In the genomic region with DNA sequence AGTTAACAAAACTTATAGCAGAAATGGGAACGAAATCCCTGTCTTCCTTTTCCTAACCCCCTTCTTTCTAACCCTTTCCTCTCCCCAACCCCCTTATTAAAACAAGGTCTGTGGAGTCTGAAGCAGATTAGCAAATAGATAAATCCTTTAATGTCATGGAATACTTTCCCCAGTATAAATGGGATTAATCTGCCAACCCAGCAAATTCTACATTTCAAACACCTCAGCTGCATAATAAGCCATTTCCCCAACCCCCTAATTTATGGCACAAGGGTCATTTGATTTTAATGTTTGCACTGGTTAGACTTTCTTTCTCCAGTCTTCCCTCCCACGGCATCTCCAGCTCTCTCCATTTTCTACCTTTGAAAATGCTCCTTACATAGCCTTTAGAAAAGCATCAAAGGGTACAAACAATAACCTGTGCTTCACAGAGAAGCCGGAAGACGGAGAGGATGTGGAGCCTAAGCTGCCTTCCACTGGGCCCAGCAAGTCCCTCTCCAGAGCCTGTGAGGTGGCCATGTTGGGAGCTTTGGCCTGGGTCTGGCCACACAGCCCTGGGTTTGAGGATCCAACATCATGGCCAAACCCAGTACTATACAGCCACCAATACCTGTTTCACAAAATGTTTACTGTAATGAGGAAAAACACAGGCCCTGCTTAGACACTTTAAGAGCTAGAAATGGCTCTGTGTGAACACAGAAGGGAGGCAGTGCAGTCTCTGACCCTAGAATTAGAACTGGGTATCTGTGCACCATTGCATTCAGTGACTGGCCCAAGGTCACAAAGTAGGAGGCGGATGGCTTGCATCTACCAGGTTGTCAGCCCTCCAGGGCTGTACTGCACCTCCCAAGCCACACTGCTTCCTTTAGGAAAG, we compare ENCODE assay signal across 21 cellular contexts. TPM values are rescaled to one million over a fixed set of nuclear protein-coding genes. Genes with fewer than 3 reads are reported as not detected.
DNase-seq lines count a peak whose midpoint lies in the region; ATAC-seq and TF ChIP-seq lines count a peak whose summit lies in the region.
"Had no signal": no experiment of that assay in that cellular context is flagged by ENCODE, and none has a peak within 500 bp of the region (broad histone marks: within the 10 kb centered on the region; RNA-seq: fewer than 3 reads in every experiment).

No MANE protein-coding gene starts in this region.

- H3K4me1 Mint-ChIP-seq in T-helper 2 cell treated with Interferon-gamma antibody and Interleukin-4, amounts not matched to agents 5 μg/mL and 100 μg/mL, for 36 hours (ENCODE audit: low read depth), result no peaks in the 10 kb centered on the region
- H3K4me1 Mint-ChIP-seq: activated B cell treated with CpG ODN at 0.5 μM for 24 hours; CD8-positive, alpha-beta memory T cell had no signal

- TF ChIP-seq CTCF in Panc1 (IDR thresholded peaks at IDR 0.05) (no peak), foreskin keratinocyte (conservative IDR thresholded peaks at IDR 0.05) (no peak)

- peaks cover 13% of the 10 kb centered on the region for H3K4me1 ChIP-seq in Panc1 (ENCODE audit: control insufficient read depth, insufficient read depth, low read length)
- peaks cover 6% of the 10 kb centered on the region for H3K4me1 ChIP-seq in foreskin keratinocyte

- no peaks in the 10 kb centered on the region for H3K27me3 ChIP-seq in Panc1 (ENCODE audit: control insufficient read depth, insufficient read depth, low read length)
- no peaks in the 10 kb centered on the region for H3K27me3 ChIP-seq in foreskin keratinocyte

- no peaks in the 10 kb centered on the region for H3K36me3 ChIP-seq in Panc1 (ENCODE audit: control insufficient read depth, insufficient read depth, low read length)

- H3K27ac Mint-ChIP-seq in T-helper 2 cell treated with Interferon-gamma antibody and Interleukin-4, amounts not matched to agents 5 μg/mL and 100 μg/mL, for 36 hours, result no peak overlapping the region
- H3K27ac Mint-ChIP-seq: activated B cell treated with CpG ODN at 0.5 μM for 24 hours; activated CD8-positive, alpha-beta memory T cell treated with anti-CD3 and anti-CD28 coated beads, Interleukin-2, amount 10 ng/mL, durations not matched to agents 7 days and 5 days; CD8-positive, alpha-beta memory T cell; mesothelial cell of epicardium; type B pancreatic cell had no signal

- POLR2A ChIA-PET in Panc1 (lab: Charles Lee), result no interaction called here

- H3K9me3 Mint-ChIP-seq in T-helper 2 cell treated with Interferon-gamma antibody and Interleukin-4, amounts not matched to agents 5 μg/mL and 100 μg/mL, for 36 hours, result no peaks in the 10 kb centered on the region
- H3K9me3 Mint-ChIP-seq: activated B cell treated with CpG ODN at 0.5 μM for 24 hours, immature natural killer cell had no signal

- H3K27me3 Mint-ChIP-seq in T-helper 2 cell treated with Interferon-gamma antibody and Interleukin-4, amounts not matched to agents 5 μg/mL and 100 μg/mL, for 36 hours (ENCODE audit: low read depth), result peaks cover 3% of the 10 kb centered on the region
- H3K27me3 Mint-ChIP-seq: type B pancreatic cell had no signal

- ATAC-seq in Panc1 (peak; percentile 83), foreskin keratinocyte (peak; percentile 60), HG03432 (IDR thresholded peaks at IDR 0.05; ENCODE audit: unreplicated experiment) (no peak)
- ATAC-seq: activated CD8-positive, alpha-beta memory T cell treated with anti-CD3 and anti-CD28 coated beads, Interleukin-2, amount 10 ng/mL, durations not matched to agents 7 days and 5 days had no signal

- BruUV-seq in Panc1 (replicated peaks; lab: Mats Ljungman, UMichigan), result no TSS peak

- H3K4me3 ChIP-seq in Panc1 (ENCODE audit: low read depth in 2 of 2, low read length in 2 of 2), result no peak overlapping the region
- no peak overlapping the region for H3K4me3 ChIP-seq in skin epidermis

- in situ Hi-C loops in Panc1 (cut with HindIII; ENCODE audit: low pct_unique_long_range_greater_than_20kb, low sequenced_read_pairs), result no loop called here

- H3K9me3 ChIP-seq in Panc1 (ENCODE audit: control insufficient read depth, insufficient read depth, low read depth, low read length), result no peaks in the 10 kb centered on the region

- DNase-seq in NOMO-1 treated with DMSO at 0.1 percent for 48 hours (lab: John Stamatoyannopoulos, UW; ENCODE audit: unreplicated experiment) (peak; percentile 48), NOMO-1 treated with dmso at 0.1 percent for 144 hours (lab: John Stamatoyannopoulos, UW; ENCODE audit: unreplicated experiment) (no peak), Panc1 (ENCODE audit: low read depth, low spot score) (no peak), foreskin keratinocyte (no peak), HT-29 (ENCODE audit: low spot score) (no peak)
- DNase-seq in T-helper 2 cell treated with Interferon-gamma antibody and Interleukin-4, amounts not matched to agents 5 μg/mL and 100 μg/mL, for 36 hours (ENCODE audit: low spot score), result no peak
- DNase-seq: activated B cell treated with CpG ODN at 0.5 μM for 24 hours; activated CD8-positive, alpha-beta memory T cell treated with anti-CD3 and anti-CD28 coated beads, Interleukin-2, amount 10 ng/mL, durations not matched to agents 7 days and 5 days; activated gamma-delta T cell treated with Interleukin-2 at 50 U/mL for 16 hours; CD8-positive, alpha-beta memory T cell; foreskin melanocyte; immature natural killer cell; KBM-7; NCI-H1436; stimulated activated CD4-positive, alpha-beta T cell treated with anti-CD3 and anti-CD28 coated beads, Interleukin-2, amount 100 ng/mL, for 24 hours; stimulated activated CD8-positive, alpha-beta memory T cell treated with anti-CD3 and anti-CD28 coated beads, Interleukin-4, amount 100 ng/mL, for 48 hours had no signal

- CTCF ChIA-PET in Panc1 (lab: Charles Lee), result no interaction called here

- H3K27ac ChIP-seq in Panc1 (ENCODE audit: low read length), result peak overlapping the region; percentile 81
- H3K27ac ChIP-seq in foreskin keratinocyte, result peak overlapping the region; percentile 12
- H3K27ac ChIP-seq in skin epidermis, result peak overlapping the region in 11 of 21 experiments; percentile 18 to 82 (median 57)
- H3K27ac ChIP-seq: 22Rv1 had no signal

- H3K36me3 Mint-ChIP-seq in T-helper 2 cell treated with Interferon-gamma antibody and Interleukin-4, amounts not matched to agents 5 μg/mL and 100 μg/mL, for 36 hours (ENCODE audit: low read depth), result no peaks in the 10 kb centered on the region
- H3K36me3 Mint-ChIP-seq: activated CD8-positive, alpha-beta memory T cell treated with anti-CD3 and anti-CD28 coated beads, Interleukin-2, amount 10 ng/mL, durations not matched to agents 7 days and 5 days; CD8-positive, alpha-beta memory T cell; type B pancreatic cell had no signal

- no peak overlapping the region for H3K4me3 Mint-ChIP-seq in T-helper 2 cell treated with Interferon-gamma antibody and Interleukin-4, amounts not matched to agents 5 μg/mL and 100 μg/mL, for 36 hours
- H3K4me3 Mint-ChIP-seq: activated B cell treated with CpG ODN at 0.5 μM for 24 hours; activated CD8-positive, alpha-beta memory T cell treated with anti-CD3 and anti-CD28 coated beads, Interleukin-2, amount 10 ng/mL, durations not matched to agents 7 days and 5 days; CD8-positive, alpha-beta memory T cell; immature natural killer cell; mesothelial cell of epicardium; type B pancreatic cell had no signal

- intact Hi-C loops in Panc1 (cut with micrococcal nuclease; ENCODE audit: unreplicated experiment), result no loop called here

RNA-seq across cellular contexts. Expression of a gene that starts 56.9 kb away (rescaled TPM):
- total RNA-seq in Panc1 (2021; ENCODE audit: unreplicated experiment) (77.8 TPM), foreskin keratinocyte (1.3 and 2.8 TPM in 2 replicates)
- 68.8 TPM for polyA plus RNA-seq in Panc1 (2012; ENCODE audit: insufficient read length)
- 0.34 and 1.2 TPM in 2 replicates for polyA plus RNA-seq in foreskin keratinocyte
- total RNA-seq in HT-29 (2014; rRNA removed; shearing (Covaris generic)), result 18.9 and 22.4 TPM in 2 replicates

Comparison
In these comparisons a context has a peak if more than half of its experiments do, and no peak if none do; other contexts are left out.
1. H3K27ac ChIP-seq: peak in every context shown above with its lines; median percentile 81 in Panc1; 57 in skin epidermis; 12 in foreskin keratinocyte.